ENCODE assay signal across 14 cellular contexts in the genomic region with DNA sequence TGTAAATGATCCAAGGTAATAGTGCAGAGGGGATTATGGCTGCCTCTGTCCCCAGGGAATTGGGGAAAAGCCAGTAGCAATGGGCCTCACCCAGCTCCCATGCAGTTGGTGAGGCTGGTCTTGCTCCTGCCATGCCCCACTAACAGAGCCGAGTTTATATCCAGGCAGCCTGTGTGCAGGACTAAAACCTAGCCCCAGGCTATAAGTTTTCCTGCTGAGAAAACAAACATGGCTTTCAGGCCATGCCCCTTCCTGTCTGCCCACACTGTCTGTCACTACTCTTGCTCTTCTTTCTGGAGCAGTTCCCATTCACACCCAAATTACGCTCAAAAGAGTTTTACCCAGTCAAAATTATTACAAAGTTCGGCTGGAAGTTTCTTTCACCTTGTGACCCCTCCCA.
"Had no signal": no experiment of that assay in that cellular context is flagged by ENCODE, and none has a peak within 500 bp of the region (broad histone marks: within the 10 kb centered on the region; RNA-seq: fewer than 3 reads in every experiment).

No MANE protein-coding gene starts in this region.

- H3K4me3 Mint-ChIP-seq: activated naive CD8-positive, alpha-beta T cell treated with anti-CD3 and anti-CD28 coated beads, Interleukin-2, amount 10 ng/mL, durations not matched to agents 7 days and 5 days; activated T-helper 1 cell treated with anti-CD3 and anti-CD28 coated beads, Interleukin-12 subunit alpha, Interleukin-12 subunit beta, Interleukin-2, Interleukin-4 antibody, amounts not matched to agents 30 ng/mL and 10 ng/mL and 1 ng/mL, durations not matched to agents 14 hours and 24 hours and 36 hours; brain; natural killer cell had no signal

- H3K27ac Mint-ChIP-seq: activated naive CD8-positive, alpha-beta T cell treated with anti-CD3 and anti-CD28 coated beads, Interleukin-2, amount 10 ng/mL, durations not matched to agents 7 days and 5 days; activated T-helper 1 cell treated with anti-CD3 and anti-CD28 coated beads, Interleukin-12 subunit alpha, Interleukin-12 subunit beta, Interleukin-2, Interleukin-4 antibody, amounts not matched to agents 30 ng/mL and 10 ng/mL and 1 ng/mL, durations not matched to agents 14 hours and 24 hours and 36 hours; brain; natural killer cell had no signal

- H3K9me3 Mint-ChIP-seq: activated T-helper 1 cell treated with anti-CD3 and anti-CD28 coated beads, Interleukin-12 subunit alpha, Interleukin-12 subunit beta, Interleukin-2, Interleukin-4 antibody, amounts not matched to agents 30 ng/mL and 10 ng/mL and 1 ng/mL, durations not matched to agents 14 hours and 24 hours and 36 hours had no signal

- ATAC-seq: foreskin keratinocyte, natural killer cell had no signal

- H3K36me3 Mint-ChIP-seq: activated naive CD8-positive, alpha-beta T cell treated with anti-CD3 and anti-CD28 coated beads, Interleukin-2, amount 10 ng/mL, durations not matched to agents 7 days and 5 days; brain; natural killer cell had no signal

- H3K27me3 Mint-ChIP-seq: activated naive CD8-positive, alpha-beta T cell treated with anti-CD3 and anti-CD28 coated beads, Interleukin-2, amount 10 ng/mL, durations not matched to agents 7 days and 5 days; brain had no signal

- H3K4me1 ChIP-seq: foreskin keratinocyte had no signal

- H3K4me1 Mint-ChIP-seq: activated naive CD8-positive, alpha-beta T cell treated with anti-CD3 and anti-CD28 coated beads, Interleukin-2, amount 10 ng/mL, durations not matched to agents 7 days and 5 days; brain; natural killer cell had no signal

- H3K27me3 ChIP-seq: foreskin keratinocyte had no signal

- H3K27ac ChIP-seq: foreskin keratinocyte had no signal

- DNase-seq: activated CD4-positive, alpha-beta T cell treated with anti-CD3 and anti-CD28 coated beads, Interleukin-2, amount 50 U/mL, for 1 hour; activated naive CD8-positive, alpha-beta T cell treated with anti-CD3 and anti-CD28 coated beads, Interleukin-2, amount 10 ng/mL, durations not matched to agents 7 days and 5 days; effector CD8-positive, alpha-beta T cell; foreskin keratinocyte; head of caudate nucleus; mesenchymal stem cell; natural killer cell; nucleus accumbens; posterior cingulate gyrus; retina; stimulated activated CD4-positive, alpha-beta T cell treated with anti-CD3 and anti-CD28 coated beads, Interleukin-12 subunit alpha, Interleukin-12 subunit beta, amount 100 ng/mL, for 4 hours; stimulated activated CD4-positive, alpha-beta T cell treated with anti-CD3 and anti-CD28 coated beads, Interleukin-2, amount 100 ng/mL, for 24 hours had no signal
